In the genomic region with DNA sequence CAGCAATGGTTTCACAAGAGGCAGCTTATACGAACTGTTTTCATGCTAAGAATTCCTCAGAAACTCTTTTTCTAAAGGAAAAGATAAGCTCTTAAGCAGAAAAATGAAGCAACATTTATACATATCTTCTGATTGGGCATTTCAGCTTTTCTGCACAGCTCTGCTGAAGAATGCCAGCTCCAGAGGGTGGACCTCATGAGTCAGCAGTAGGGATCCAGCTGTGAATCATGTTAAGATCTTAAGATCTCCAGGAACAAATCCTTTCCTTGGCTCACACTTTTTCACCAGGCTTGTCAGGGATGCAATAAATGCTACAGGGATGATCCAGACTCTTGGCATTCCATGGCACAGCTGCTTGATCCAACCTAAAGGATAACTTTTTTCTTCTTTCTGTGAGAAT, we compare ENCODE assay signal across 11 cellular contexts.
DNase-seq lines count a peak whose midpoint lies in the region; ATAC-seq and TF ChIP-seq lines count a peak whose summit lies in the region.
"Had no signal": no experiment of that assay in that cellular context is flagged by ENCODE, and none has a peak within 500 bp of the region (broad histone marks: within the 10 kb centered on the region; RNA-seq: fewer than 3 reads in every experiment).

No MANE protein-coding gene starts in this region.

- intact Hi-C loops in left cardiac atrium (cut with DNase I), result no loop called here
- intact Hi-C loops in Right ventricle myocardium inferior (cut with DNase I), result no loop called here

- H3K4me3 Mint-ChIP-seq in WTC11, result no peak overlapping the region
- H3K4me3 Mint-ChIP-seq: T-helper 17 cell had no signal

- H3K4me3 ChIP-seq in foreskin fibroblast (ENCODE audit: low read depth in 1 of 2, low read length in 2 of 2), result no peak overlapping the region
- H3K4me3 ChIP-seq: prostate gland had no signal

- H3K9me3 Mint-ChIP-seq in WTC11, result peaks cover 28% of the 10 kb centered on the region

- TF ChIP-seq CTCF in WTC11 (IDR thresholded peaks at IDR 0.05) (no peak), foreskin fibroblast (IDR thresholded peaks at IDR 0.05; ENCODE audit: low read depth, low read length) (no peak)

- peaks cover 11% of the 10 kb centered on the region for H3K36me3 Mint-ChIP-seq in WTC11

- H3K27ac Mint-ChIP-seq in WTC11, result peak overlapping the region; percentile 41; the same call in 1 of the 2 replicates
- H3K27ac Mint-ChIP-seq: T-helper 17 cell had no signal

- POLR2A ChIA-PET in WTC11 (lab: Charles Lee), result no interaction called here

- peaks cover 55% of the 10 kb centered on the region for H3K4me1 Mint-ChIP-seq in WTC11
- H3K4me1 Mint-ChIP-seq: T-helper 17 cell had no signal

- no peaks in the 10 kb centered on the region for H3K27me3 Mint-ChIP-seq in WTC11 (ENCODE audit: low read depth)

- no peak for DNase-seq in left cardiac atrium
- no peak for DNase-seq in Right ventricle myocardium inferior (ENCODE audit: missing footprints)
- DNase-seq in WTC11 (ENCODE audit: low spot score), result no peak
- DNase-seq in foreskin fibroblast, result peak; percentile 1 to 34
- DNase-seq in superior temporal gyrus (ENCODE audit: extremely low spot score), result peak; percentile 29
- DNase-seq in effector CD4-positive, alpha-beta T cell, result no peak
- DNase-seq in Kasumi-1 (lab: John Stamatoyannopoulos, UW), result no peak
- DNase-seq: T-helper 17 cell had no signal

- ATAC-seq in left cardiac atrium (peak; percentile 27 to 99), Right ventricle myocardium inferior (no peak), WTC11 (no peak; the same call in 1 of the 2 replicates), HG03571 (IDR thresholded peaks at IDR 0.05; ENCODE audit: unreplicated experiment) (no peak)
- ATAC-seq: left lobe of liver, T-helper 17 cell had no signal

- CTCF ChIA-PET in WTC11 (lab: Charles Lee), result interaction anchor here (1.3 to 1.4 kb wide), 2 partner anchors 48 to 185 kb away, joined by 4 to 5 read pairs; no protein-coding TSS in a partner anchor

TF ChIP-seq in WTC11, 78 proteins besides CTCF, POLR2A, EP300 and RAD21:
- TF ChIP-seq, protein P1, sequence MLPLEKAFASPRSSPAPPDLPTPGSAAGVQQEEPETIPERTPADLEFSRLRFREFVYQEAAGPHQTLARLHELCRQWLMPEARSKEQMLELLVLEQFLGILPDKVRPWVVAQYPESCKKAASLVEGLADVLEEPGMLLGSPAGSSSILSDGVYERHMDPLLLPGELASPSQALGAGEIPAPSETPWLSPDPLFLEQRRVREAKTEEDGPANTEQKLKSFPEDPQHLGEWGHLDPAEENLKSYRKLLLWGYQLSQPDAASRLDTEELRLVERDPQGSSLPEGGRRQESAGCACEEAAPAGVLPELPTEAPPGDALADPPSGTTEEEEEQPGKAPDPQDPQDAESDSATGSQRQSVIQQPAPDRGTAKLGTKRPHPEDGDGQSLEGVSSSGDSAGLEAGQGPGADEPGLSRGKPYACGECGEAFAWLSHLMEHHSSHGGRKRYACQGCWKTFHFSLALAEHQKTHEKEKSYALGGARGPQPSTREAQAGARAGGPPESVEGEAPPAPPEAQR (CRISPR knock-in tag; IDR thresholded peaks at IDR 0.05), result no peak
- TF ChIP-seq SP1 (CRISPR knock-in tag; conservative IDR thresholded peaks at IDR 0.05), result no peak
- TF ChIP-seq, protein P2, sequence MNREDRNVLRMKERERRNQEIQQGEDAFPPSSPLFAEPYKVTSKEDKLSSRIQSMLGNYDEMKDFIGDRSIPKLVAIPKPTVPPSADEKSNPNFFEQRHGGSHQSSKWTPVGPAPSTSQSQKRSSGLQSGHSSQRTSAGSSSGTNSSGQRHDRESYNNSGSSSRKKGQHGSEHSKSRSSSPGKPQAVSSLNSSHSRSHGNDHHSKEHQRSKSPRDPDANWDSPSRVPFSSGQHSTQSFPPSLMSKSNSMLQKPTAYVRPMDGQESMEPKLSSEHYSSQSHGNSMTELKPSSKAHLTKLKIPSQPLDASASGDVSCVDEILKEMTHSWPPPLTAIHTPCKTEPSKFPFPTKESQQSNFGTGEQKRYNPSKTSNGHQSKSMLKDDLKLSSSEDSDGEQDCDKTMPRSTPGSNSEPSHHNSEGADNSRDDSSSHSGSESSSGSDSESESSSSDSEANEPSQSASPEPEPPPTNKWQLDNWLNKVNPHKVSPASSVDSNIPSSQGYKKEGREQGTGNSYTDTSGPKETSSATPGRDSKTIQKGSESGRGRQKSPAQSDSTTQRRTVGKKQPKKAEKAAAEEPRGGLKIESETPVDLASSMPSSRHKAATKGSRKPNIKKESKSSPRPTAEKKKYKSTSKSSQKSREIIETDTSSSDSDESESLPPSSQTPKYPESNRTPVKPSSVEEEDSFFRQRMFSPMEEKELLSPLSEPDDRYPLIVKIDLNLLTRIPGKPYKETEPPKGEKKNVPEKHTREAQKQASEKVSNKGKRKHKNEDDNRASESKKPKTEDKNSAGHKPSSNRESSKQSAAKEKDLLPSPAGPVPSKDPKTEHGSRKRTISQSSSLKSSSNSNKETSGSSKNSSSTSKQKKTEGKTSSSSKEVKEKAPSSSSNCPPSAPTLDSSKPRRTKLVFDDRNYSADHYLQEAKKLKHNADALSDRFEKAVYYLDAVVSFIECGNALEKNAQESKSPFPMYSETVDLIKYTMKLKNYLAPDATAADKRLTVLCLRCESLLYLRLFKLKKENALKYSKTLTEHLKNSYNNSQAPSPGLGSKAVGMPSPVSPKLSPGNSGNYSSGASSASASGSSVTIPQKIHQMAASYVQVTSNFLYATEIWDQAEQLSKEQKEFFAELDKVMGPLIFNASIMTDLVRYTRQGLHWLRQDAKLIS (CRISPR knock-in tag; IDR thresholded peaks at IDR 0.05; ENCODE audit: borderline replicate concordance), result no peak
- no peak for TF ChIP-seq JUN (CRISPR knock-in tag; IDR thresholded peaks at IDR 0.05)
- TF ChIP-seq, protein P3, sequence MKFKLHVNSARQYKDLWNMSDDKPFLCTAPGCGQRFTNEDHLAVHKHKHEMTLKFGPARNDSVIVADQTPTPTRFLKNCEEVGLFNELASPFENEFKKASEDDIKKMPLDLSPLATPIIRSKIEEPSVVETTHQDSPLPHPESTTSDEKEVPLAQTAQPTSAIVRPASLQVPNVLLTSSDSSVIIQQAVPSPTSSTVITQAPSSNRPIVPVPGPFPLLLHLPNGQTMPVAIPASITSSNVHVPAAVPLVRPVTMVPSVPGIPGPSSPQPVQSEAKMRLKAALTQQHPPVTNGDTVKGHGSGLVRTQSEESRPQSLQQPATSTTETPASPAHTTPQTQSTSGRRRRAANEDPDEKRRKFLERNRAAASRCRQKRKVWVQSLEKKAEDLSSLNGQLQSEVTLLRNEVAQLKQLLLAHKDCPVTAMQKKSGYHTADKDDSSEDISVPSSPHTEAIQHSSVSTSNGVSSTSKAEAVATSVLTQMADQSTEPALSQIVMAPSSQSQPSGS (CRISPR knock-in tag; IDR thresholded peaks at IDR 0.05; ENCODE audit: borderline replicate concordance, low read depth), result no peak
- TF ChIP-seq NFYB (CRISPR knock-in tag; conservative IDR thresholded peaks at IDR 0.05; ENCODE audit: low read depth), result no peak
- TF ChIP-seq TEAD1 (CRISPR knock-in tag; IDR thresholded peaks at IDR 0.05), result no peak

Comparison
In these comparisons a context has a peak if more than half of its experiments do, and no peak if none do; other contexts are left out.
1. ATAC-seq: peak in left cardiac atrium (2 of 2); none in Right ventricle myocardium inferior (single experiment), WTC11 (single experiment) and HG03571 (single experiment).
2. DNase-seq: peak in foreskin fibroblast (2 of 2) and superior temporal gyrus (single experiment); none in left cardiac atrium (single experiment), Right ventricle myocardium inferior (single experiment), WTC11 (single experiment), effector CD4-positive, alpha-beta T cell (single experiment) and Kasumi-1 (0 of 2).